In the genomic region with DNA sequence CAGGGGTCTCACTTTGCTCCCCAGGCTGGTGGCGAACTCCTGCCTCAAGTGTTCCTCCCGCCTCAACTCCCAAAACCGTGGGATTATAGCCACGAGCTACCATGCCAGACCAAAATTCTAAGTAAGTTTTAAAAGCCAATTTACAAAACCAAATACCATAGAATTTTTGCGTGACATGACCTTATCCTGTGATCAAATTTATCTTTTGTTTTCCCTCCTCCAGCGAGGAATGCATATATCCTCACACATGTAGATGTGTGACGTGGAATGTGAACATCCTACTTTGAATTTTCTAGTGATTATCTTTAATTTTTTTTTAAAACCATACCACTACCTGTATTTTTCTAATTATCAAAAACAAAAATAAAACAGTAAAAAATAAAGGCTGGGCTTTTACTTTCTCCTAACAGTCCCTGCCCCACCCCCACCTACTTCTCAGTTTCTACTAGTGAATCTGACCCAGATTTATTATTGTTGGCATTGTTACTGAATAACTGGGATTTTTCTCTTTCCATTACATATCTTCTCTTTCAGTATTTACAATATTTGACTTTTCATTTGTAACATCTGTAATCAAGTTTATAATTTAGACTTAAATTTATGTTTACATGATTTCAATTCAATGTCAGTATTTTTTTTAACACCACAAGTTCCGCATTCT, we compare ENCODE assay signal across 24 cellular contexts. TPM values are rescaled to one million over a fixed set of nuclear protein-coding genes. Genes with fewer than 3 reads are reported as not detected.
A peak's percentile ranks its signal among the peaks of the same experiment; 100 is the strongest.
DNase-seq lines count a peak whose midpoint lies in the region; ATAC-seq and TF ChIP-seq lines count a peak whose summit lies in the region.
"Had no signal": no experiment of that assay in that cellular context is flagged by ENCODE, and none has a peak within 500 bp of the region (broad histone marks: within the 10 kb centered on the region; RNA-seq: fewer than 3 reads in every experiment).

No MANE protein-coding gene starts in this region.

- H3K27ac Mint-ChIP-seq in central memory CD8-positive, alpha-beta T cell (ENCODE audit: low read depth) = peak overlapping the region; percentile 16
- H3K27ac Mint-ChIP-seq: activated naive CD8-positive, alpha-beta T cell; activated T-helper 1 cell treated with anti-CD3 and anti-CD28 coated beads, Interleukin-12 subunit alpha, Interleukin-12 subunit beta, Interleukin-2, Interleukin-4 antibody, amounts not matched to agents 30 ng/mL and 10 ng/mL and 1 ng/mL, durations not matched to agents 14 hours and 24 hours and 36 hours; CD14-positive monocyte; stimulated activated naive CD8-positive, alpha-beta T cell treated with anti-CD3 and anti-CD28 coated beads, Interleukin-15, amount 100 ng/mL, for 72 hours had no signal

- H3K4me1 Mint-ChIP-seq in central memory CD8-positive, alpha-beta T cell = peaks cover 23% of the 10 kb centered on the region

- H3K9me3 Mint-ChIP-seq in central memory CD8-positive, alpha-beta T cell = no peaks in the 10 kb centered on the region
- H3K9me3 Mint-ChIP-seq: activated T-helper 1 cell treated with anti-CD3 and anti-CD28 coated beads, Interleukin-12 subunit alpha, Interleukin-12 subunit beta, Interleukin-2, Interleukin-4 antibody, amounts not matched to agents 30 ng/mL and 10 ng/mL and 1 ng/mL, durations not matched to agents 14 hours and 24 hours and 36 hours; naive B cell; stimulated activated naive CD8-positive, alpha-beta T cell treated with anti-CD3 and anti-CD28 coated beads, Interleukin-15, amount 100 ng/mL, for 72 hours had no signal

- DNase-seq in A172 (ENCODE audit: low spot score) (peak; percentile 29), kidney glomerular epithelial cell (lab: John Stamatoyannopoulos, UW) (peak; percentile 22), SW480 (ENCODE audit: low spot score) (no peak), left lobe of liver (ENCODE audit: low spot score) (no peak), anterior cingulate cortex (lab: John Stamatoyannopoulos, UW) (no peak)
- no peak for DNase-seq in central memory CD8-positive, alpha-beta T cell (ENCODE audit: low spot score in 2 of 2)
- DNase-seq: activated CD4-positive, CD25-positive, alpha-beta regulatory T cell treated with anti-CD3 and anti-CD28 coated beads, Interleukin-2, amount 50 U/mL, for 72 hours; effector CD8-positive, alpha-beta T cell; GF-D8; naive B cell; NCI-H187; NK-92 treated with Interleukin-12 subunit alpha and Interleukin-12 subunit beta, amount 100 ng/mL, for 24 hours; stimulated activated CD4-positive, alpha-beta T cell treated with anti-CD3 and anti-CD28 coated beads, Interleukin-2, amount 100 ng/mL, for 24 hours; stimulated activated naive CD8-positive, alpha-beta T cell treated with anti-CD3 and anti-CD28 coated beads, Interleukin-15, amount 100 ng/mL, for 72 hours; upper lobe of left lung had no signal

- H3K27me3 Mint-ChIP-seq in central memory CD8-positive, alpha-beta T cell = no peaks in the 10 kb centered on the region
- H3K27me3 Mint-ChIP-seq: activated naive CD8-positive, alpha-beta T cell; naive B cell had no signal

- H3K9me3 ChIP-seq in HEK293 (ENCODE audit: control insufficient read depth, insufficient read depth, low read depth, low read length) = no peaks in the 10 kb centered on the region
- H3K9me3 ChIP-seq: breast epithelium, esophagus muscularis mucosa, upper lobe of left lung had no signal

- no peaks in the 10 kb centered on the region for H3K36me3 ChIP-seq in HEK293 (ENCODE audit: control insufficient read depth in 2 of 2, insufficient read depth in 1 of 2, low read length in 2 of 2)
- H3K36me3 ChIP-seq: breast epithelium, esophagus muscularis mucosa, upper lobe of left lung had no signal

- no peak overlapping the region for H3K27ac ChIP-seq in HEK293 (ENCODE audit: extremely low read depth, low read depth, low read length)
- H3K27ac ChIP-seq: breast epithelium, parathyroid adenoma, upper lobe of left lung had no signal

- no peak for ATAC-seq in central memory CD8-positive, alpha-beta T cell (replicated peaks; ENCODE audit: extremely low read depth, poor library complexity, severe bottlenecking)
- ATAC-seq in left lobe of liver (no peak), GM18498 (IDR thresholded peaks at IDR 0.05; ENCODE audit: unreplicated experiment) (no peak)
- ATAC-seq: stimulated activated naive CD8-positive, alpha-beta T cell treated with anti-CD3 and anti-CD28 coated beads, Interleukin-15, amount 100 ng/mL, for 72 hours had no signal

- peaks cover 1% of the 10 kb centered on the region for H3K36me3 Mint-ChIP-seq in central memory CD8-positive, alpha-beta T cell (ENCODE audit: insufficient read depth)
- H3K36me3 Mint-ChIP-seq: activated naive CD8-positive, alpha-beta T cell; naive B cell had no signal

- H3K4me1 ChIP-seq in HEK293 (ENCODE audit: control insufficient read depth, insufficient read depth, low read length) = peaks cover 14% of the 10 kb centered on the region
- H3K4me1 ChIP-seq: breast epithelium, parathyroid adenoma had no signal

- TF ChIP-seq CTCF in HEK293 (tag by site-specific recombination; IDR thresholded peaks at IDR 0.05) = no peak

- H3K4me3 ChIP-seq in HEK293 (ENCODE audit: low read depth, low read length) = no peak overlapping the region
- H3K4me3 ChIP-seq: breast epithelium, lung, upper lobe of left lung had no signal

- POLR2A ChIA-PET in HEK293 (lab: Yijun Ruan, JAX) = no interaction called here

- CTCF ChIA-PET in HEK293 (lab: Yijun Ruan, JAX) = interaction anchor here (0.7 kb wide), 1 partner anchor 101 kb away, joined by 3 read pairs; no protein-coding TSS in a partner anchor

- H3K4me3 Mint-ChIP-seq in central memory CD8-positive, alpha-beta T cell = no peak overlapping the region
- H3K4me3 Mint-ChIP-seq: activated naive CD8-positive, alpha-beta T cell; activated T-helper 1 cell treated with anti-CD3 and anti-CD28 coated beads, Interleukin-12 subunit alpha, Interleukin-12 subunit beta, Interleukin-2, Interleukin-4 antibody, amounts not matched to agents 30 ng/mL and 10 ng/mL and 1 ng/mL, durations not matched to agents 14 hours and 24 hours and 36 hours; CD14-positive monocyte; naive B cell; stimulated activated naive CD8-positive, alpha-beta T cell treated with anti-CD3 and anti-CD28 coated beads, Interleukin-15, amount 100 ng/mL, for 72 hours had no signal

TF ChIP-seq in HEK293, 187 proteins besides CTCF, POLR2A, EP300 and RAD21:
- TF ChIP-seq, protein P1, sequence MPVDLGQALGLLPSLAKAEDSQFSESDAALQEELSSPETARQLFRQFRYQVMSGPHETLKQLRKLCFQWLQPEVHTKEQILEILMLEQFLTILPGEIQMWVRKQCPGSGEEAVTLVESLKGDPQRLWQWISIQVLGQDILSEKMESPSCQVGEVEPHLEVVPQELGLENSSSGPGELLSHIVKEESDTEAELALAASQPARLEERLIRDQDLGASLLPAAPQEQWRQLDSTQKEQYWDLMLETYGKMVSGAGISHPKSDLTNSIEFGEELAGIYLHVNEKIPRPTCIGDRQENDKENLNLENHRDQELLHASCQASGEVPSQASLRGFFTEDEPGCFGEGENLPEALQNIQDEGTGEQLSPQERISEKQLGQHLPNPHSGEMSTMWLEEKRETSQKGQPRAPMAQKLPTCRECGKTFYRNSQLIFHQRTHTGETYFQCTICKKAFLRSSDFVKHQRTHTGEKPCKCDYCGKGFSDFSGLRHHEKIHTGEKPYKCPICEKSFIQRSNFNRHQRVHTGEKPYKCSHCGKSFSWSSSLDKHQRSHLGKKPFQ (tag by site-specific recombination; IDR thresholded peaks at IDR 0.05) = no peak
- TF ChIP-seq GFI1B (tag by site-specific recombination; IDR thresholded peaks at IDR 0.05) = peak; percentile 89
- TF ChIP-seq ZNF174 (tag by site-specific recombination; IDR thresholded peaks at IDR 0.05) = no peak

RNA-seq across cellular contexts. Expression of a gene that starts 26.0 kb away (rescaled TPM):
- 34.8 and 50.7 TPM in 2 replicates for total RNA-seq in A172 (2014; rRNA removed; shearing (Covaris generic))
- 3.8 TPM for total RNA-seq in left lobe of liver

Comparison
In these comparisons a context has a peak if more than half of its experiments do, and no peak if none do; other contexts are left out.
1. DNase-seq: peak in A172 (single experiment) and kidney glomerular epithelial cell (single experiment); none in central memory CD8-positive, alpha-beta T cell (0 of 2), SW480 (single experiment), left lobe of liver (single experiment) and anterior cingulate cortex (0 of 58).